16 cellular contexts compared by ENCODE assay signal in genomic region chr9:119368179-119368578, GRCh38. TPM values are rescaled to one million over a fixed set of nuclear protein-coding genes. Genes with fewer than 3 reads are reported as not detected.
A peak's percentile ranks its signal among the peaks of the same experiment; 100 is the strongest.
DNase-seq lines count a peak whose midpoint lies in the region; TF ChIP-seq lines count a peak whose summit lies in the region.
"Had no signal": no experiment of that assay in that cellular context is flagged by ENCODE, and none has a peak within 500 bp of the region (broad histone marks: within the 10 kb centered on the region; RNA-seq: fewer than 3 reads in every experiment).

No MANE protein-coding gene starts in this region.

- H2BK5ac ChIP-seq in trophoblast cell (ENCODE audit: low read depth, low read length, poor library complexity) = no peak overlapping the region

- H3K14ac ChIP-seq in trophoblast cell (ENCODE audit: low read length) = no peak overlapping the region

- H3K9ac ChIP-seq in trophoblast cell (ENCODE audit: low read length) = no peak overlapping the region

- peak overlapping the region; percentile 99 for H3K4me2 ChIP-seq in hepatocyte
- peak overlapping the region; percentile 91 for H3K4me2 ChIP-seq in trophoblast cell (ENCODE audit: low read length)

- H2AK5ac ChIP-seq in trophoblast cell (ENCODE audit: low read length) = no peak overlapping the region

- H4K12ac ChIP-seq in trophoblast cell (ENCODE audit: low read depth, low read length) = no peak overlapping the region

- H3K4me3 ChIP-seq in hepatocyte (no peak overlapping the region), trophoblast cell (ENCODE audit: low read depth, low read length) (no peak overlapping the region), foreskin fibroblast (ENCODE audit: low read depth in 1 of 2, low read length in 2 of 2) (no peak overlapping the region)
- H3K4me3 ChIP-seq: K562 had no signal

- H3K9me3 ChIP-seq in hepatocyte (ENCODE audit: low read depth) (no peaks in the 10 kb centered on the region), trophoblast cell (ENCODE audit: insufficient read depth, low read depth, low read length) (peaks cover 2% of the 10 kb centered on the region)
- H3K9me3 ChIP-seq: right lobe of liver had no signal

- H3K4me1 ChIP-seq in hepatocyte (ENCODE audit: insufficient read depth) = no peaks in the 10 kb centered on the region
- peaks cover 7 to 8% of the 10 kb centered on the region in 2 experiments for H3K4me1 ChIP-seq in trophoblast cell (ENCODE audit: control insufficient read depth in 1 of 2, insufficient read depth in 2 of 2, low read length in 2 of 2)

- H2BK12ac ChIP-seq in trophoblast cell (ENCODE audit: low read length) = no peak overlapping the region

- no peaks in the 10 kb centered on the region for H3K9me2 ChIP-seq in hepatocyte (replicated peaks; ENCODE audit: insufficient read depth)

- peaks cover 53% of the 10 kb centered on the region for H3K27me3 ChIP-seq in hepatocyte
- peaks cover 23% of the 10 kb centered on the region for H3K27me3 ChIP-seq in trophoblast cell (ENCODE audit: insufficient read depth, low read length)
- H3K27me3 ChIP-seq: right lobe of liver had no signal

- no peak overlapping the region for H2AFZ ChIP-seq in hepatocyte
- no peak overlapping the region for H2AFZ ChIP-seq in trophoblast cell (ENCODE audit: insufficient read depth, low read length, poor library complexity)

- H3K79me1 ChIP-seq in trophoblast cell (ENCODE audit: low read length) = no peaks in the 10 kb centered on the region

- no peaks in the 10 kb centered on the region for H4K20me1 ChIP-seq in hepatocyte (ENCODE audit: insufficient read depth, poor library complexity, severe bottlenecking)

- H2BK120ac ChIP-seq in trophoblast cell (ENCODE audit: insufficient read depth, low read length, poor library complexity) = no peak overlapping the region

- 4% methylated on average over 10 of the region's 10 CpGs for WGBS in hepatocyte (ENCODE audit: low lambda C conversion rate, missing lambda C conversion rate)
- no CpG with 5 or more reads among the region's 10 CpGs for WGBS in trophoblast cell (ENCODE audit: extremely low coverage, insufficient coverage, insufficient read length)

- in situ Hi-C loops in G401 (cut with HindIII; ENCODE audit: low sequenced_read_pairs) = no loop called here

- H3K27ac ChIP-seq in VCaP = peak overlapping the region; percentile 82; the same call in 1 of the 2 replicates
- H3K27ac ChIP-seq in hepatocyte = no peak overlapping the region
- H3K27ac ChIP-seq in trophoblast cell (ENCODE audit: low read depth, low read length) = no peak overlapping the region
- H3K27ac ChIP-seq: brain microvascular endothelial cell, epithelial cell of prostate, right lobe of liver, stomach had no signal

- H4K91ac ChIP-seq in trophoblast cell (ENCODE audit: low read depth, low read length) = no peak overlapping the region

- TF ChIP-seq CTCF in VCaP (conservative IDR thresholded peaks at IDR 0.05) (no peak), hepatocyte (IDR thresholded peaks at IDR 0.05; ENCODE audit: poor library complexity) (no peak), foreskin fibroblast (IDR thresholded peaks at IDR 0.05; ENCODE audit: low read depth, low read length) (no peak)

- no peaks in the 10 kb centered on the region for H3K36me3 ChIP-seq in hepatocyte (replicated peaks; ENCODE audit: insufficient read depth, low read depth)
- H3K36me3 ChIP-seq in trophoblast cell (ENCODE audit: control insufficient read depth in 1 of 2, insufficient read depth in 2 of 2, low read length in 2 of 2) = no peaks in the 10 kb centered on the region
- H3K36me3 ChIP-seq: brain microvascular endothelial cell, right lobe of liver, stomach had no signal

- H3K79me2 ChIP-seq in hepatocyte (no peaks in the 10 kb centered on the region), trophoblast cell (ENCODE audit: control insufficient read depth, insufficient read depth, low read length, poor library complexity) (no peaks in the 10 kb centered on the region)

- no peak overlapping the region for H4K8ac ChIP-seq in trophoblast cell (ENCODE audit: low read depth, low read length)

- DNase-seq in G401 (ENCODE audit: low spot score) (peak; percentile 86), hepatocyte (ENCODE audit: low spot score) (no peak), trophoblast cell (no peak), AG08396 (ENCODE audit: low spot score) (no peak), foreskin fibroblast (no peak), COLO668 (lab: John Stamatoyannopoulos, UW; ENCODE audit: unreplicated experiment) (no peak), NCI-H345 treated with DMSO at 0.1 percent for 48 hours (lab: John Stamatoyannopoulos, UW; ENCODE audit: unreplicated experiment) (no peak)
- DNase-seq: activated CD4-positive, CD25-positive, alpha-beta regulatory T cell treated with anti-CD3 and anti-CD28 coated beads, Interleukin-2, amount 50 U/mL, for 72 hours; activated T-cell treated with anti-CD3 and anti-CD28 coated beads, Interleukin-2, amount 50 U/mL, for 48 hours; brain microvascular endothelial cell; CD8-positive, alpha-beta memory T cell; stomach had no signal

- no peak overlapping the region for H3K23ac ChIP-seq in trophoblast cell (ENCODE audit: low read length)

- no peak overlapping the region for H3K18ac ChIP-seq in trophoblast cell (ENCODE audit: low read length)

- H3K4ac ChIP-seq in trophoblast cell (ENCODE audit: low read depth, low read length) = no peak overlapping the region

RNA-seq across cellular contexts. Expression of gene BRINP1, which starts 1.1 kb away (rescaled TPM):
- not detected in 2 replicates for total RNA-seq in G401 (2014; rRNA removed; shearing (Covaris generic))
- 1.2 and 1.3 TPM in 2 replicates for total RNA-seq in hepatocyte
- polyA plus RNA-seq in hepatocyte = 0.64 and 1.8 TPM in 2 replicates
- 0.21 and 0.26 TPM in 2 replicates for polyA plus RNA-seq in trophoblast cell (2013)
- total RNA-seq: CD8-positive, alpha-beta memory T cell; K562 had no signal
- polyA plus RNA-seq: CD8-positive, alpha-beta memory T cell; K562 had no signal
